Comparison of ENCODE assay signal across 15 cellular contexts in the genomic region with DNA sequence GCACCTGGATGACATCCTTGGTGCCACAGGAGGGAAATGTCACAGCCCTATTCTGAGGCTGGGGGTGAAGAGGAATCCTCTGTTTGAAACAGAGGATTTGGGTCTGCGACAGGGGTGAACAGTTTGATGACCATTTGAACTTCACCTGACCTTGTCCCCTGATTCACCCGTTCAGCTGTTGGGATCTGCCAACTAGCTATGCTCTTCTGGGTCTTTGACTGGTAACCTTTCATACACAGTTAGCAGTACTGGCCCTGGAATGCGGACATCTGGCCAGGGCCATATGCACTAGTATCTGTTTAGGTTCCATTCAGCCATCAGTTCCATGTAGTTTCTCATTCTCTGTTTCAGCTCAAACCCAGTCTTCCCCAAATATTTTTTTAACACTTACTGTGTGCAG. TPM values are rescaled to one million over a fixed set of nuclear protein-coding genes. Genes with fewer than 3 reads are reported as not detected.
DNase-seq lines count a peak whose midpoint lies in the region; ATAC-seq and TF ChIP-seq lines count a peak whose summit lies in the region.
"Had no signal": no experiment of that assay in that cellular context is flagged by ENCODE, and none has a peak within 500 bp of the region (broad histone marks: within the 10 kb centered on the region; RNA-seq: fewer than 3 reads in every experiment).

No MANE protein-coding gene starts in this region.

- H3K9ac ChIP-seq in endodermal cell (ENCODE audit: extremely low read depth, low read length, poor library complexity, severe bottlenecking) (no peak overlapping the region), trophoblast cell (ENCODE audit: low read length) (no peak overlapping the region)

- H2BK5ac ChIP-seq in trophoblast cell (ENCODE audit: low read depth, low read length, poor library complexity) = no peak overlapping the region

- no peaks in the 10 kb centered on the region for H3K36me3 Mint-ChIP-seq in endodermal cell (ENCODE audit: low read depth)

- no peak for DNase-seq in right atrium auricular region (ENCODE audit: low spot score)
- no peak for DNase-seq in right cardiac atrium
- no peak for DNase-seq in endodermal cell
- no peak for DNase-seq in trophoblast cell
- no peak for DNase-seq in vagina (ENCODE audit: extremely low spot score in 2 of 2)
- no peak for DNase-seq in GM19240 (ENCODE audit: insufficient read length, low spot score)
- DNase-seq: activated CD8-positive, alpha-beta T cell treated with anti-CD3 and anti-CD28 coated beads for 36 hours; effector CD4-positive, alpha-beta T cell; midbrain; NCI-H1105; NK-92 treated with Interleukin-12 subunit alpha and Interleukin-12 subunit beta, amount 100 ng/mL, for 24 hours had no signal

- H4K12ac ChIP-seq in trophoblast cell (ENCODE audit: low read depth, low read length) = no peak overlapping the region

- no peak overlapping the region for H4K91ac ChIP-seq in trophoblast cell (ENCODE audit: low read depth, low read length)

- peaks cover 2% of the 10 kb centered on the region for H3K79me1 ChIP-seq in trophoblast cell (ENCODE audit: low read length)

- TF ChIP-seq CTCF in right atrium auricular region (IDR thresholded peaks at IDR 0.05) = no peak
- no peak for TF ChIP-seq CTCF in endodermal cell (conservative IDR thresholded peaks at IDR 0.05)
- TF ChIP-seq CTCF in vagina (IDR thresholded peaks at IDR 0.05) = no peak

- H3K4me3 ChIP-seq in right atrium auricular region (no peak overlapping the region), right cardiac atrium (ENCODE audit: low read length) (no peak overlapping the region), endodermal cell (ENCODE audit: low read length) (no peak overlapping the region), trophoblast cell (ENCODE audit: low read depth, low read length) (no peak overlapping the region), vagina (no peak overlapping the region)
- H3K4me3 ChIP-seq: SK-N-MC had no signal

- H3K23ac ChIP-seq in trophoblast cell (ENCODE audit: low read length) = no peak overlapping the region

- H3K4me1 Mint-ChIP-seq in endodermal cell = peaks cover 28% of the 10 kb centered on the region

- no peaks in the 10 kb centered on the region for H3K27me3 ChIP-seq in right atrium auricular region
- no peaks in the 10 kb centered on the region for H3K27me3 ChIP-seq in right cardiac atrium (ENCODE audit: control insufficient read depth, insufficient read depth)
- no peaks in the 10 kb centered on the region for H3K27me3 ChIP-seq in endodermal cell (ENCODE audit: control insufficient read depth, insufficient read depth, low read length, poor library complexity, severe bottlenecking)
- H3K27me3 ChIP-seq in trophoblast cell (ENCODE audit: insufficient read depth, low read length) = no peaks in the 10 kb centered on the region
- H3K27me3 ChIP-seq in vagina = no peaks in the 10 kb centered on the region

- WGBS in right cardiac atrium = 76% methylated on average over 3 of the region's 3 CpGs
- WGBS in endodermal cell (ENCODE audit: insufficient coverage in 1 of 2, insufficient read length in 1 of 2), 2 experiments = 91 to 93% methylated on average over 3 of the region's 3 CpGs
- no CpG with 5 or more reads among the region's 3 CpGs for WGBS in trophoblast cell (ENCODE audit: extremely low coverage, insufficient coverage, insufficient read length)

- ATAC-seq in right cardiac atrium (no peak), HG03280 (IDR thresholded peaks at IDR 0.05; ENCODE audit: unreplicated experiment) (no peak), GM18909 (IDR thresholded peaks at IDR 0.05; ENCODE audit: poor library complexity, unreplicated experiment) (no peak)
- ATAC-seq: activated CD8-positive, alpha-beta T cell treated with anti-CD3 and anti-CD28 coated beads for 36 hours; activated T-helper 17 cell treated with anti-CD3 and anti-CD28 coated beads, Interleukin-2, amount 50 U/mL, for 72 hours had no signal

- H3K18ac ChIP-seq in trophoblast cell (ENCODE audit: low read length) = no peak overlapping the region

- no peak overlapping the region for H3K4me3 Mint-ChIP-seq in endodermal cell
- H3K4me3 Mint-ChIP-seq: activated CD8-positive, alpha-beta T cell treated with anti-CD3 and anti-CD28 coated beads for 36 hours; activated T-helper 17 cell treated with anti-CD3 and anti-CD28 coated beads, Interleukin-2, amount 50 U/mL, for 72 hours had no signal

- H2AK5ac ChIP-seq in trophoblast cell (ENCODE audit: low read length) = peak overlapping the region; percentile 0

- H3K27ac ChIP-seq in right atrium auricular region (peak overlapping the region; percentile 71 to 88), right cardiac atrium (ENCODE audit: low read length) (no peak overlapping the region), endodermal cell (ENCODE audit: low read depth, low read length) (peak overlapping the region; percentile 24), trophoblast cell (ENCODE audit: low read depth, low read length) (no peak overlapping the region), vagina (peak overlapping the region; percentile 91)
- H3K27ac ChIP-seq: SK-N-MC had no signal

- H3K79me2 ChIP-seq in trophoblast cell (ENCODE audit: control insufficient read depth, insufficient read depth, low read length, poor library complexity) = peaks cover 2% of the 10 kb centered on the region

- H3K27me3 Mint-ChIP-seq in endodermal cell (ENCODE audit: insufficient read depth) = no peaks in the 10 kb centered on the region
- H3K27me3 Mint-ChIP-seq: activated CD8-positive, alpha-beta T cell treated with anti-CD3 and anti-CD28 coated beads for 36 hours; activated T-helper 17 cell treated with anti-CD3 and anti-CD28 coated beads, Interleukin-2, amount 50 U/mL, for 72 hours had no signal

- intact Hi-C loops in right cardiac atrium (cut with DNase I) = no loop called here
- intact Hi-C loops in vagina (cut with DNase I) = no loop called here

- H3K36me3 ChIP-seq in right atrium auricular region = no peaks in the 10 kb centered on the region
- no peaks in the 10 kb centered on the region for H3K36me3 ChIP-seq in endodermal cell (ENCODE audit: control insufficient read depth, insufficient read depth, low read length)
- peaks cover 33 to 41% of the 10 kb centered on the region in 2 experiments for H3K36me3 ChIP-seq in trophoblast cell (ENCODE audit: control insufficient read depth in 1 of 2, insufficient read depth in 2 of 2, low read length in 2 of 2)
- H3K36me3 ChIP-seq in vagina = peaks cover 0 to under 1% of the 10 kb centered on the region in 2 donors

- H2AFZ ChIP-seq in trophoblast cell (ENCODE audit: insufficient read depth, low read length, poor library complexity) = no peak overlapping the region

- H3K9me3 ChIP-seq in right atrium auricular region = no peaks in the 10 kb centered on the region
- H3K9me3 ChIP-seq in right cardiac atrium (ENCODE audit: control insufficient read depth, low read length) = no peaks in the 10 kb centered on the region
- H3K9me3 ChIP-seq in endodermal cell (ENCODE audit: control insufficient read depth, low read length) = no peaks in the 10 kb centered on the region
- H3K9me3 ChIP-seq in trophoblast cell (ENCODE audit: insufficient read depth, low read depth, low read length) = no peaks in the 10 kb centered on the region
- no peaks in the 10 kb centered on the region for H3K9me3 ChIP-seq in vagina

- no peak overlapping the region for H3K4ac ChIP-seq in trophoblast cell (ENCODE audit: low read depth, low read length)

- H3K4me2 ChIP-seq in trophoblast cell (ENCODE audit: low read length) = no peak overlapping the region

- no peak overlapping the region for H2BK120ac ChIP-seq in trophoblast cell (ENCODE audit: insufficient read depth, low read length, poor library complexity)

- no peak overlapping the region for H3K14ac ChIP-seq in trophoblast cell (ENCODE audit: low read length)

- no peak overlapping the region for H2BK12ac ChIP-seq in trophoblast cell (ENCODE audit: low read length)

- H3K9me3 Mint-ChIP-seq in endodermal cell = no peaks in the 10 kb centered on the region
- H3K9me3 Mint-ChIP-seq: activated CD8-positive, alpha-beta T cell treated with anti-CD3 and anti-CD28 coated beads for 36 hours; activated T-helper 17 cell treated with anti-CD3 and anti-CD28 coated beads, Interleukin-2, amount 50 U/mL, for 72 hours had no signal

- H4K8ac ChIP-seq in trophoblast cell (ENCODE audit: low read depth, low read length) = no peak overlapping the region

- H3K4me1 ChIP-seq in right atrium auricular region (peaks cover 0 to 71% of the 10 kb centered on the region in 2 donors), right cardiac atrium (ENCODE audit: control insufficient read depth, insufficient read depth, low read length) (peaks cover 11% of the 10 kb centered on the region), endodermal cell (ENCODE audit: control insufficient read depth, insufficient read depth, low read length) (peaks cover 13% of the 10 kb centered on the region), trophoblast cell (ENCODE audit: control insufficient read depth in 1 of 2, insufficient read depth in 2 of 2, low read length in 2 of 2) (peaks cover 15 to 27% of the 10 kb centered on the region in 2 experiments), vagina (peaks cover 78% of the 10 kb centered on the region)

- no peak for TF ChIP-seq POLR2A in vagina (IDR thresholded peaks at IDR 0.05)

- no peak overlapping the region for H3K27ac Mint-ChIP-seq in endodermal cell
- H3K27ac Mint-ChIP-seq: activated CD8-positive, alpha-beta T cell treated with anti-CD3 and anti-CD28 coated beads for 36 hours; activated T-helper 17 cell treated with anti-CD3 and anti-CD28 coated beads, Interleukin-2, amount 50 U/mL, for 72 hours had no signal

RNA-seq across cellular contexts. Expression of a gene that starts 47.2 kb away (rescaled TPM):
- total RNA-seq in right atrium auricular region (10 to 100 TPM in 1 of 2 donors, 1 to 10 TPM in 1; 5.8 to 11.2 TPM), right cardiac atrium (10 to 100 TPM in 1 of 4 donors, 1 to 10 TPM in 3; 6.4 to 10.1 (median 9.2) TPM), endodermal cell (10 to 100 TPM; 11.9 to 17.6 TPM), vagina (38.8 TPM)
- 6.0 TPM for polyA plus RNA-seq in right cardiac atrium
- 9.7 TPM for polyA plus RNA-seq in endodermal cell (2013, experiment 1 of 2)
- 9.9 TPM for polyA plus RNA-seq in endodermal cell (2013, experiment 2 of 2)
- polyA plus RNA-seq in trophoblast cell (2013) = 31.2 and 33.6 TPM in 2 replicates

Comparison
In these comparisons a context has a peak if more than half of its experiments do, and no peak if none do; other contexts are left out.
1. H3K27ac ChIP-seq: peak in right atrium auricular region (2 of 2), endodermal cell (single experiment) and vagina (single experiment); none in right cardiac atrium (single experiment) and trophoblast cell (single experiment).